In genomic region chr12:130537051-130537450, GRCh38 we compare ENCODE assay signal across 26 cellular contexts.
A peak's percentile ranks its signal among the peaks of the same experiment; 100 is the strongest.
DNase-seq lines count a peak whose midpoint lies in the region; ATAC-seq, FAIRE-seq and TF ChIP-seq lines count a peak whose summit lies in the region.
"Had no signal": no experiment of that assay in that cellular context is flagged by ENCODE, and none has a peak within 500 bp of the region (broad histone marks: within the 10 kb centered on the region; RNA-seq: fewer than 3 reads in every experiment).

No MANE protein-coding gene starts in this region.

- no peak for ATAC-seq in K562
- no peak for ATAC-seq in stimulated activated naive B cell treated with anti-CD40 and anti-IgM and Interleukin-4, amounts not matched to agents 10 μg/mL and 1 μg/mL and 100 μg/mL, for 72 hours (replicated peaks)
- no peak for ATAC-seq in sciatic nerve
- ATAC-seq: CD8-positive, alpha-beta T cell; T-cell had no signal

- H3K36me3 Mint-ChIP-seq in stimulated activated naive B cell treated with anti-CD40 and anti-IgM and Interleukin-4, amounts not matched to agents 10 μg/mL and 1 μg/mL and 100 μg/mL, for 72 hours = no peaks in the 10 kb centered on the region
- H3K36me3 Mint-ChIP-seq: CD8-positive, alpha-beta T cell; T-cell had no signal

- no peak for TF ChIP-seq RAD21 in K562 (CRISPR knock-in tag; conservative IDR thresholded peaks at IDR 0.05 in 1 of 2, IDR thresholded peaks at IDR 0.05 in 1 of 2)

- H3K4me2 ChIP-seq in K562 (ENCODE audit: insufficient read depth, low read length) = no peak overlapping the region

- H3K9me1 ChIP-seq in K562 (ENCODE audit: control insufficient read depth, insufficient read depth, low read length) = no peaks in the 10 kb centered on the region

- 0% methylated on average over 6 of the region's 6 CpGs for WGBS in K562 (ENCODE audit: insufficient coverage, low coverage, missing lambda C conversion rate)

- intact Hi-C loops in K562 (cut with micrococcal nuclease) = no loop called here
- intact Hi-C loops in sciatic nerve (cut with DNase I) = no loop called here

- H3K4me3 ChIP-seq in Jurkat, Clone E6-1 (ENCODE audit: low read length) = no peak overlapping the region
- H3K4me3 ChIP-seq in K562 = no peak overlapping the region
- H3K4me3 ChIP-seq: HAP-1 had no signal

- H3K27ac ChIP-seq in K562 (ENCODE audit: extremely low read depth, low read depth, low read length) = no peak overlapping the region
- H3K27ac ChIP-seq: C4-2B, RWPE1 had no signal

- H3K9me3 Mint-ChIP-seq in stimulated activated naive B cell treated with anti-CD40 and anti-IgM and Interleukin-4, amounts not matched to agents 10 μg/mL and 1 μg/mL and 100 μg/mL, for 72 hours = peaks cover 10 to 15% of the 10 kb centered on the region in 2 donors

- no peak for TF ChIP-seq CTCF in K562 (IDR thresholded peaks at IDR 0.05 in 2 of 3, conservative IDR thresholded peaks at IDR 0.05 in 1 of 3; ENCODE audit: insufficient read depth in 2 of 3, low read depth in 1 of 3, low read length in 3 of 3)

- H3K27me3 ChIP-seq in K562 (ENCODE audit: control insufficient read depth in 2 of 2, insufficient read depth in 2 of 2, low read length in 2 of 2) = no peaks in the 10 kb centered on the region; a peak in 1 of 5 replicates

- no peaks in the 10 kb centered on the region for H3K4me1 Mint-ChIP-seq in stimulated activated naive B cell treated with anti-CD40 and anti-IgM and Interleukin-4, amounts not matched to agents 10 μg/mL and 1 μg/mL and 100 μg/mL, for 72 hours
- H3K4me1 Mint-ChIP-seq: T-cell had no signal

- no peak overlapping the region for H3K4me3 Mint-ChIP-seq in stimulated activated naive B cell treated with anti-CD40 and anti-IgM and Interleukin-4, amounts not matched to agents 10 μg/mL and 1 μg/mL and 100 μg/mL, for 72 hours
- H3K4me3 Mint-ChIP-seq: CD8-positive, alpha-beta T cell; HFFc6; T-cell; T-helper 2 cell treated with Interferon-gamma antibody and Interleukin-4, amounts not matched to agents 5 μg/mL and 100 μg/mL, for 36 hours had no signal

- BruUV-seq in K562 (replicated peaks; lab: Mats Ljungman, UMichigan) = no TSS peak

- peak; percentile 10 for DNase-seq in NCI-H2196 (lab: John Stamatoyannopoulos, UW; ENCODE audit: unreplicated experiment)
- no peak for DNase-seq in NCI-H2196 treated with DMSO at 0.1 percent for 48 hours (lab: John Stamatoyannopoulos, UW; ENCODE audit: unreplicated experiment)
- peak; percentile 6 for DNase-seq in Jurkat, Clone E6-1 (ENCODE audit: low read depth, low spot score)
- DNase-seq in NCI-H1105 treated with DMSO at 0.1 percent for 48 hours (lab: John Stamatoyannopoulos, UW) = peak; percentile 49
- no peak for DNase-seq in K562 (ENCODE audit: extremely low read depth in 1 of 4, low spot score in 3 of 4)
- DNase-seq in stimulated activated naive B cell treated with anti-CD40 and anti-IgM and Interleukin-4, amounts not matched to agents 10 μg/mL and 1 μg/mL and 100 μg/mL, for 72 hours = no peak
- no peak for DNase-seq in sciatic nerve (ENCODE audit: low spot score)
- DNase-seq: CD8-positive, alpha-beta T cell; GF-D8; GOT3; HFFc6; KG1; MM.1S; NCI-H1436 treated with DMSO at 0.1 percent for 48 hours; NCI-H187 treated with DMSO at 0.1 percent for 48 hours; NCI-H2107; NCI-H446 treated with DMSO at 0.1 percent for 48 hours; NCI-H69; SHP77; T-cell had no signal

- H3K27me3 Mint-ChIP-seq in stimulated activated naive B cell treated with anti-CD40 and anti-IgM and Interleukin-4, amounts not matched to agents 10 μg/mL and 1 μg/mL and 100 μg/mL, for 72 hours = no peaks in the 10 kb centered on the region
- H3K27me3 Mint-ChIP-seq: T-cell had no signal

- H3K79me2 ChIP-seq in K562 (ENCODE audit: control insufficient read depth, insufficient read depth, low read length) = no peaks in the 10 kb centered on the region

- in situ Hi-C loops in K562 (cut with MboI) = no loop called here

- H3K36me3 ChIP-seq in K562 (ENCODE audit: control insufficient read depth, insufficient read depth, low read length) = no peaks in the 10 kb centered on the region
- H3K36me3 ChIP-seq: HAP-1 had no signal

- no peak overlapping the region for H2AFZ ChIP-seq in K562 (ENCODE audit: low read depth, low read length)

- FAIRE-seq in K562 (lab: Jason Lieb, UNC) = no peak
- FAIRE-seq: GM12891, HTR-8/SVneo had no signal

- no peak overlapping the region for H3K27ac Mint-ChIP-seq in stimulated activated naive B cell treated with anti-CD40 and anti-IgM and Interleukin-4, amounts not matched to agents 10 μg/mL and 1 μg/mL and 100 μg/mL, for 72 hours
- H3K27ac Mint-ChIP-seq: CD8-positive, alpha-beta T cell; HFFc6; T-cell; T-helper 2 cell treated with Interferon-gamma antibody and Interleukin-4, amounts not matched to agents 5 μg/mL and 100 μg/mL, for 36 hours had no signal

- no peaks in the 10 kb centered on the region for H3K4me1 ChIP-seq in K562 (replicated peaks in 1 of 2; ENCODE audit: control insufficient read depth in 2 of 2, insufficient read depth in 2 of 2, low read length in 2 of 2)
- H3K4me1 ChIP-seq: HAP-1 had no signal

- no peak for TF ChIP-seq POLR2A in K562 (conservative IDR thresholded peaks at IDR 0.05)

- POLR2A ChIA-PET in K562 (lab: Yijun Ruan, JAX) = no interaction called here

- TF ChIP-seq EP300 in K562 (IDR thresholded peaks at IDR 0.05; ENCODE audit: low read length) = no peak

- H4K20me1 ChIP-seq in K562 (replicated peaks; ENCODE audit: control insufficient read depth, insufficient read depth, low read length) = no peaks in the 10 kb centered on the region

- no peaks in the 10 kb centered on the region for H3K9me3 ChIP-seq in K562 (replicated peaks; ENCODE audit: control insufficient read depth, insufficient read depth, low read depth, low read length)
- H3K9me3 ChIP-seq: HAP-1 had no signal

- CTCF ChIA-PET in K562 (lab: Yijun Ruan, JAX; ENCODE audit: low intra/inter-chr PET ratio) = no interaction called here

- no peak overlapping the region for H3K9ac ChIP-seq in K562 (ENCODE audit: insufficient read depth in 1 of 2, low read depth in 2 of 2, low read length in 2 of 2)

TF ChIP-seq in K562, 482 proteins besides CTCF, POLR2A, EP300 and RAD21:
- no peak for TF ChIP-seq SETDB1 (IDR thresholded peaks at IDR 0.05; ENCODE audit: low read length)
- peak; percentile 77 for TF ChIP-seq NFIC (IDR thresholded peaks at IDR 0.05)
- TF ChIP-seq PTRF (tag; IDR thresholded peaks at IDR 0.05) = no peak
- no peak for TF ChIP-seq ZNF444 (CRISPR knock-in tag; IDR thresholded peaks at IDR 0.05)

Comparison
In these comparisons a context has a peak if more than half of its experiments do, and no peak if none do; other contexts are left out.
1. DNase-seq: peak in NCI-H2196 (single experiment), Jurkat, Clone E6-1 (single experiment) and NCI-H1105 treated with DMSO at 0.1 percent for 48 hours (single experiment); none in NCI-H2196 treated with DMSO at 0.1 percent for 48 hours (single experiment), K562 (0 of 4), stimulated activated naive B cell treated with anti-CD40 and anti-IgM and Interleukin-4, amounts not matched to agents 10 μg/mL and 1 μg/mL and 100 μg/mL, for 72 hours (single experiment) and sciatic nerve (single experiment).